ENCODE assay signal across 15 cellular contexts in the genomic region with DNA sequence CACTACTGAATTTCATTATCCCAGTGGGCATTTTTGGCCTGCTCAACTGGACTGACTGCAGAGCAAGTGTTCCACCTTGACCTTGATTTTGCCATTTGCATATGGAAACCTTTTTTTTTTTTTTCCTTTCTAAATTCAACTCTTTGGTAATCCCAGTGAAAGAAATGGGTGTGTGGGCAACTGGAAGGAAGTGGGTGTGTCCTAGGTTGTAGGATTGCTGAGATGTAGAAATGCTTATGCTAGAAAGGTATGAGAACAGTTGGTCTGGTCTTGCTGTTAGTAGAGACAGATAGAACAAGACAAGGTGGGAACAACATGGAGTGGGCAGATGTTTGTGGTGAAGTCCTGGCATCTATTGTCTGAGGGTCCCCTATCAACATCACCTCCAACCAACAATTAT. TPM values are rescaled to one million over a fixed set of nuclear protein-coding genes. Genes with fewer than 3 reads are reported as not detected.
DNase-seq lines count a peak whose midpoint lies in the region; ATAC-seq and TF ChIP-seq lines count a peak whose summit lies in the region.
"Had no signal": no experiment of that assay in that cellular context is flagged by ENCODE, and none has a peak within 500 bp of the region (broad histone marks: within the 10 kb centered on the region; RNA-seq: fewer than 3 reads in every experiment).

No MANE protein-coding gene starts in this region.

- H3K4me1 Mint-ChIP-seq in activated naive CD4-positive, alpha-beta T cell treated with anti-CD3 and anti-CD28 coated beads, Interleukin-2, amount 50 U/mL, for 24 hours: peaks cover 54% of the 10 kb centered on the region
- peaks cover 35% of the 10 kb centered on the region for H3K4me1 Mint-ChIP-seq in stimulated activated memory B cell treated with anti-CD40 and anti-IgM and Interleukin-4, amounts not matched to agents 10 μg/mL and 1 μg/mL and 100 μg/mL, for 72 hours

- no peak overlapping the region for H2BK120ac ChIP-seq in neuronal stem cell (ENCODE audit: low read depth, low read length)

- H2AK5ac ChIP-seq in neuronal stem cell (ENCODE audit: low read depth, low read length): no peak overlapping the region

- peak overlapping the region; percentile 57 for H3K27ac Mint-ChIP-seq in activated naive CD4-positive, alpha-beta T cell treated with anti-CD3 and anti-CD28 coated beads, Interleukin-2, amount 50 U/mL, for 24 hours
- H3K27ac Mint-ChIP-seq in stimulated activated memory B cell treated with anti-CD40 and anti-IgM and Interleukin-4, amounts not matched to agents 10 μg/mL and 1 μg/mL and 100 μg/mL, for 72 hours: peak overlapping the region; percentile 70

- no peak for ATAC-seq in stimulated activated memory B cell treated with anti-CD40 and anti-IgM and Interleukin-4, amounts not matched to agents 10 μg/mL and 1 μg/mL and 100 μg/mL, for 72 hours

- H3K18ac ChIP-seq in neuronal stem cell (ENCODE audit: low read length): no peak overlapping the region

- H3K79me1 ChIP-seq in neuronal stem cell (ENCODE audit: low read depth, low read length): no peaks in the 10 kb centered on the region

- H3K4me1 ChIP-seq in SJSA1 (replicated peaks) (peaks cover 62% of the 10 kb centered on the region), neuronal stem cell (ENCODE audit: control insufficient read depth in 2 of 2, insufficient read depth in 1 of 2, low read depth in 1 of 2, low read length in 2 of 2) (no peaks in the 10 kb centered on the region)
- H3K4me1 ChIP-seq: gastroesophageal sphincter had no signal

- H3K27me3 ChIP-seq in SJSA1 (replicated peaks): no peaks in the 10 kb centered on the region
- H3K27me3 ChIP-seq in neuronal stem cell (ENCODE audit: control insufficient read depth in 3 of 3, insufficient read depth in 3 of 3, low read depth in 1 of 3, low read length in 3 of 3): no peaks in the 10 kb centered on the region
- H3K27me3 ChIP-seq: gastroesophageal sphincter had no signal

- no peak overlapping the region for H2AFZ ChIP-seq in neuronal stem cell (ENCODE audit: low read length)

- H3K9me3 ChIP-seq in SJSA1 (replicated peaks): no peaks in the 10 kb centered on the region
- H3K9me3 ChIP-seq in neuronal stem cell (replicated peaks in 1 of 2; ENCODE audit: control insufficient read depth in 2 of 2, insufficient read depth in 1 of 2, low read depth in 1 of 2, low read length in 2 of 2): no peaks in the 10 kb centered on the region
- H3K9me3 ChIP-seq: gastroesophageal sphincter had no signal

- peak overlapping the region; percentile 88 for H3K27ac ChIP-seq in SJSA1
- no peak overlapping the region for H3K27ac ChIP-seq in neuronal stem cell (replicated peaks; ENCODE audit: low read length)
- H3K27ac ChIP-seq: gastroesophageal sphincter had no signal

- no peak for TF ChIP-seq CTCF in epithelial cell of esophagus (IDR thresholded peaks at IDR 0.05; ENCODE audit: insufficient read depth, low read depth, low read length, missing control alignments)

- H3K4me2 ChIP-seq in neuronal stem cell (ENCODE audit: insufficient read depth, low read length, poor library complexity, severe bottlenecking): no peak overlapping the region

- no peak for DNase-seq in activated naive CD4-positive, alpha-beta T cell (lab: John Stamatoyannopoulos, UW)
- no peak for DNase-seq in SJSA1 (ENCODE audit: low read depth in 1 of 2, low spot score in 2 of 2)
- DNase-seq in epithelial cell of esophagus (ENCODE audit: low read depth): peak; percentile 48
- no peak for DNase-seq in HCEC 1CT
- DNase-seq in neuronal stem cell (ENCODE audit: low spot score): no peak
- no peak for DNase-seq in kidney tubule cell (ENCODE audit: low spot score)
- DNase-seq: aorta, NCI-H146, NCI-H524 had no signal

- no peak overlapping the region for H3K4ac ChIP-seq in neuronal stem cell (ENCODE audit: low read length)

- no peak overlapping the region for H2BK5ac ChIP-seq in neuronal stem cell (ENCODE audit: low read length)

- H3K14ac ChIP-seq in neuronal stem cell (ENCODE audit: low read length): no peak overlapping the region

- no peaks in the 10 kb centered on the region for H3K36me3 Mint-ChIP-seq in activated naive CD4-positive, alpha-beta T cell treated with anti-CD3 and anti-CD28 coated beads, Interleukin-2, amount 50 U/mL, for 24 hours
- H3K36me3 Mint-ChIP-seq in stimulated activated memory B cell treated with anti-CD40 and anti-IgM and Interleukin-4, amounts not matched to agents 10 μg/mL and 1 μg/mL and 100 μg/mL, for 72 hours: peaks cover 5% of the 10 kb centered on the region

- H4K91ac ChIP-seq in neuronal stem cell (ENCODE audit: low read depth, low read length, poor library complexity): no peak overlapping the region

- no peak overlapping the region for H3K9ac ChIP-seq in neuronal stem cell (ENCODE audit: low read depth, low read length, poor library complexity)

- no peak overlapping the region for H3K4me3 ChIP-seq in SJSA1
- no peak overlapping the region for H3K4me3 ChIP-seq in epithelial cell of esophagus (ENCODE audit: low read length)
- no peak overlapping the region for H3K4me3 ChIP-seq in neuronal stem cell (ENCODE audit: low read length in 2 of 2)
- H3K4me3 ChIP-seq: gastroesophageal sphincter had no signal

- no peak overlapping the region for H3K23ac ChIP-seq in neuronal stem cell (ENCODE audit: low read depth, low read length, poor library complexity)

- no peak overlapping the region for H2BK15ac ChIP-seq in neuronal stem cell (ENCODE audit: low read length)

- H2BK12ac ChIP-seq in neuronal stem cell (ENCODE audit: low read length): no peak overlapping the region

- peaks cover 5% of the 10 kb centered on the region for H3K9me3 Mint-ChIP-seq in activated naive CD4-positive, alpha-beta T cell treated with anti-CD3 and anti-CD28 coated beads, Interleukin-2, amount 50 U/mL, for 24 hours
- H3K9me3 Mint-ChIP-seq in stimulated activated memory B cell treated with anti-CD40 and anti-IgM and Interleukin-4, amounts not matched to agents 10 μg/mL and 1 μg/mL and 100 μg/mL, for 72 hours: peaks cover 6% of the 10 kb centered on the region

- no peak overlapping the region for H4K8ac ChIP-seq in neuronal stem cell (ENCODE audit: low read depth, low read length)

- H3K36me3 ChIP-seq in SJSA1 (no peaks in the 10 kb centered on the region), neuronal stem cell (replicated peaks in 1 of 2; ENCODE audit: control insufficient read depth in 2 of 2, insufficient read depth in 2 of 2, low read length in 2 of 2) (no peaks in the 10 kb centered on the region)
- H3K36me3 ChIP-seq: gastroesophageal sphincter had no signal

- peak overlapping the region; percentile 53 for H3K4me3 Mint-ChIP-seq in activated naive CD4-positive, alpha-beta T cell treated with anti-CD3 and anti-CD28 coated beads, Interleukin-2, amount 50 U/mL, for 24 hours
- H3K4me3 Mint-ChIP-seq in stimulated activated memory B cell treated with anti-CD40 and anti-IgM and Interleukin-4, amounts not matched to agents 10 μg/mL and 1 μg/mL and 100 μg/mL, for 72 hours: no peak overlapping the region

- H3K27me3 Mint-ChIP-seq in activated naive CD4-positive, alpha-beta T cell treated with anti-CD3 and anti-CD28 coated beads, Interleukin-2, amount 50 U/mL, for 24 hours: no peaks in the 10 kb centered on the region
- H3K27me3 Mint-ChIP-seq in stimulated activated memory B cell treated with anti-CD40 and anti-IgM and Interleukin-4, amounts not matched to agents 10 μg/mL and 1 μg/mL and 100 μg/mL, for 72 hours: no peaks in the 10 kb centered on the region

RNA-seq across cellular contexts. Expression of a gene that starts 7.9 kb away (rescaled TPM):
- 0.05 TPM in 1 of 2 replicates, not detected in the other for total RNA-seq in SJSA1 (2014; rRNA removed; shearing (Covaris generic))
- not detected for polyA plus RNA-seq in neuronal stem cell (2013, experiment 1 of 2)
- not detected for polyA plus RNA-seq in neuronal stem cell (2013, experiment 2 of 2)
- total RNA-seq: aorta, gastroesophageal sphincter, mononuclear cell, pulmonary artery endothelial cell, ureter had no signal
- polyA plus RNA-seq: aorta had no signal
